Comparison of ENCODE assay signal across 15 cellular contexts in the genomic region with DNA sequence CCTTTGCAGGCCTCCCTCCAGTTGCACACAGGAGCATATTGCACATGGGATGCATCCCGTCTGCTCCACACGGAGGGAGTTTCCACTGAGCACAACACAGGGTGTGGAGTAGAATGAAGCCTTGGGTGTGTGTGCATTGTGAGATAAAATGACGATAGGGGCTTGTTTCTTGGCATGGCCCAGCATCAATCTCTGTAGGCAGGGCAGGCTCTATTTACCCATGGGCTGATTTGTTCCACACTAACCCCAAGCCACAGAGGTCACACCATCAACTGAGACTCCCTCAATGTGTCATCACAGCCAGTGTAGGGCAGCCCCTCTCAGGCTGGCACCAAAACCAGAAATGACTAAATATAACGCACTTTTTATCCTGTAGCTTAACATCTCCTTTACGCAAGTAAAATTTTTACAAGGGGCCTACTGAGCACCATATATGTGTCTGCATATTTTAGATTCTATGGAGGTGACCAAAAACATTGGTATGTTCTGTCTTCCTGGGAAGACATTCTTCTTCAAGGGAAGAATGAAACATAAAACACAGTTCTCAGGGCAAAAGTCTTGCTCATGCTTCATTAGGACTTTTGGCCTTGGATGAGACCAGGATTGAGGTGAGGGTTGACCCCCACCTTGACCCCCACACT. TPM values are rescaled to one million over a fixed set of nuclear protein-coding genes. Genes with fewer than 3 reads are reported as not detected.
DNase-seq lines count a peak whose midpoint lies in the region; ATAC-seq and TF ChIP-seq lines count a peak whose summit lies in the region.
"Had no signal": no experiment of that assay in that cellular context is flagged by ENCODE, and none has a peak within 500 bp of the region (broad histone marks: within the 10 kb centered on the region; RNA-seq: fewer than 3 reads in every experiment).

No MANE protein-coding gene starts in this region.

- H3K9ac ChIP-seq in neural progenitor cell = no peak overlapping the region
- H3K9ac ChIP-seq: BLaER1 had no signal

- no peak overlapping the region for H2AFZ ChIP-seq in neural progenitor cell (replicated peaks)

- H3K9me3 ChIP-seq in RWPE2 (ENCODE audit: severe bottlenecking) (no peaks in the 10 kb centered on the region), neural progenitor cell (ENCODE audit: low read depth) (no peaks in the 10 kb centered on the region)
- H3K9me3 ChIP-seq: BLaER1 had no signal

- H3K4me1 Mint-ChIP-seq in activated T-cell treated with anti-CD3 and anti-CD28 coated beads, Interleukin-2, amount 50 U/mL, for 72 hours (ENCODE audit: low read depth) = no peaks in the 10 kb centered on the region
- no peaks in the 10 kb centered on the region for H3K4me1 Mint-ChIP-seq in activated T-cell treated with anti-CD3 and anti-CD28 coated beads, Interleukin-2, amount 50 U/mL, for 4 hours (ENCODE audit: low read depth)
- no peaks in the 10 kb centered on the region for H3K4me1 Mint-ChIP-seq in stimulated activated effector memory CD8-positive, alpha-beta T cell treated with anti-CD3 and anti-CD28 coated beads, Interleukin-12 subunit alpha, Interleukin-12 subunit beta, amount 100 ng/mL, for 72 hours
- H3K4me1 Mint-ChIP-seq in neural progenitor cell = no peaks in the 10 kb centered on the region
- H3K4me1 Mint-ChIP-seq: activated naive CD4-positive, alpha-beta T cell treated with anti-CD3 and anti-CD28 coated beads, Interleukin-2, amount 50 U/mL, for 24 hours; memory B cell had no signal

- no peaks in the 10 kb centered on the region for H3K36me3 Mint-ChIP-seq in activated T-cell treated with anti-CD3 and anti-CD28 coated beads, Interleukin-2, amount 50 U/mL, for 72 hours (ENCODE audit: insufficient read depth in 2 of 2)
- H3K36me3 Mint-ChIP-seq in activated T-cell treated with anti-CD3 and anti-CD28 coated beads, Interleukin-2, amount 50 U/mL, for 4 hours (ENCODE audit: insufficient read depth) = no peaks in the 10 kb centered on the region
- no peaks in the 10 kb centered on the region for H3K36me3 Mint-ChIP-seq in stimulated activated effector memory CD8-positive, alpha-beta T cell treated with anti-CD3 and anti-CD28 coated beads, Interleukin-12 subunit alpha, Interleukin-12 subunit beta, amount 100 ng/mL, for 72 hours
- no peaks in the 10 kb centered on the region for H3K36me3 Mint-ChIP-seq in neural progenitor cell
- H3K36me3 Mint-ChIP-seq: activated naive CD4-positive, alpha-beta T cell treated with anti-CD3 and anti-CD28 coated beads, Interleukin-2, amount 50 U/mL, for 24 hours; memory B cell had no signal

- no peaks in the 10 kb centered on the region for H4K20me1 ChIP-seq in neural progenitor cell (ENCODE audit: low read depth)
- H4K20me1 ChIP-seq: BLaER1 had no signal

- TF ChIP-seq CTCF in RWPE2 (IDR thresholded peaks at IDR 0.05; ENCODE audit: poor library complexity, severe bottlenecking) = no peak
- no peak for TF ChIP-seq CTCF in neural progenitor cell (IDR thresholded peaks at IDR 0.05)

- H3K27me3 ChIP-seq in RWPE2 (ENCODE audit: insufficient read depth, poor library complexity, severe bottlenecking) (no peaks in the 10 kb centered on the region), neural progenitor cell (no peaks in the 10 kb centered on the region)
- H3K27me3 ChIP-seq: BLaER1 had no signal

- no peak overlapping the region for H3K4me3 ChIP-seq in RWPE2 (ENCODE audit: severe bottlenecking)
- H3K4me3 ChIP-seq in neural progenitor cell = no peak overlapping the region
- H3K4me3 ChIP-seq: BLaER1, GM12878 had no signal

- H3K4me1 ChIP-seq in RWPE2 (ENCODE audit: insufficient read depth, poor library complexity, severe bottlenecking) = peaks cover 19% of the 10 kb centered on the region
- no peaks in the 10 kb centered on the region for H3K4me1 ChIP-seq in neural progenitor cell
- H3K4me1 ChIP-seq: BLaER1 had no signal

- no peaks in the 10 kb centered on the region for H3F3A ChIP-seq in neural progenitor cell (ENCODE audit: low read depth)

- peak; percentile 93 to 96 for ATAC-seq in activated T-cell treated with anti-CD3 and anti-CD28 coated beads, Interleukin-2, amount 50 U/mL, for 72 hours (replicated peaks in 1 of 2)
- ATAC-seq in activated T-cell treated with anti-CD3 and anti-CD28 coated beads, Interleukin-2, amount 50 U/mL, for 4 hours = no peak
- peak; percentile 93 for ATAC-seq in RWPE2 (ENCODE audit: low read depth)
- peak; percentile 100 for ATAC-seq in stimulated activated effector memory CD8-positive, alpha-beta T cell treated with anti-CD3 and anti-CD28 coated beads, Interleukin-12 subunit alpha, Interleukin-12 subunit beta, amount 100 ng/mL, for 72 hours
- ATAC-seq: GM12878 had no signal

- H3K27ac Mint-ChIP-seq in activated T-cell treated with anti-CD3 and anti-CD28 coated beads, Interleukin-2, amount 50 U/mL, for 72 hours = no peak overlapping the region
- H3K27ac Mint-ChIP-seq in stimulated activated effector memory CD8-positive, alpha-beta T cell treated with anti-CD3 and anti-CD28 coated beads, Interleukin-12 subunit alpha, Interleukin-12 subunit beta, amount 100 ng/mL, for 72 hours = no peak overlapping the region
- no peak overlapping the region for H3K27ac Mint-ChIP-seq in neural progenitor cell
- H3K27ac Mint-ChIP-seq: activated naive CD4-positive, alpha-beta T cell treated with anti-CD3 and anti-CD28 coated beads, Interleukin-2, amount 50 U/mL, for 24 hours; memory B cell had no signal

- H3K79me2 ChIP-seq in neural progenitor cell (ENCODE audit: low read depth) = no peaks in the 10 kb centered on the region

- H3K36me3 ChIP-seq in RWPE2 (ENCODE audit: low read depth) (no peaks in the 10 kb centered on the region), neural progenitor cell (no peaks in the 10 kb centered on the region)
- H3K36me3 ChIP-seq: BLaER1 had no signal

- no peak overlapping the region for H3K4me2 ChIP-seq in neural progenitor cell
- H3K4me2 ChIP-seq: BLaER1 had no signal

- peak overlapping the region; percentile 94 for H3K27ac ChIP-seq in RWPE2 (ENCODE audit: poor library complexity, severe bottlenecking)
- no peak overlapping the region for H3K27ac ChIP-seq in neural progenitor cell
- H3K27ac ChIP-seq: BLaER1, VCaP had no signal

- no peaks in the 10 kb centered on the region for H3K9me3 Mint-ChIP-seq in activated T-cell treated with anti-CD3 and anti-CD28 coated beads, Interleukin-2, amount 50 U/mL, for 72 hours
- no peaks in the 10 kb centered on the region for H3K9me3 Mint-ChIP-seq in activated T-cell treated with anti-CD3 and anti-CD28 coated beads, Interleukin-2, amount 50 U/mL, for 4 hours
- H3K9me3 Mint-ChIP-seq in stimulated activated effector memory CD8-positive, alpha-beta T cell treated with anti-CD3 and anti-CD28 coated beads, Interleukin-12 subunit alpha, Interleukin-12 subunit beta, amount 100 ng/mL, for 72 hours = no peaks in the 10 kb centered on the region
- no peaks in the 10 kb centered on the region for H3K9me3 Mint-ChIP-seq in neural progenitor cell
- H3K9me3 Mint-ChIP-seq: activated naive CD4-positive, alpha-beta T cell treated with anti-CD3 and anti-CD28 coated beads, Interleukin-2, amount 50 U/mL, for 24 hours had no signal

- H3K4me3 Mint-ChIP-seq in activated T-cell treated with anti-CD3 and anti-CD28 coated beads, Interleukin-2, amount 50 U/mL, for 72 hours = no peak overlapping the region
- no peak overlapping the region for H3K4me3 Mint-ChIP-seq in activated T-cell treated with anti-CD3 and anti-CD28 coated beads, Interleukin-2, amount 50 U/mL, for 4 hours
- no peak overlapping the region for H3K4me3 Mint-ChIP-seq in stimulated activated effector memory CD8-positive, alpha-beta T cell treated with anti-CD3 and anti-CD28 coated beads, Interleukin-12 subunit alpha, Interleukin-12 subunit beta, amount 100 ng/mL, for 72 hours
- H3K4me3 Mint-ChIP-seq in neural progenitor cell = no peak overlapping the region
- H3K4me3 Mint-ChIP-seq: activated naive CD4-positive, alpha-beta T cell treated with anti-CD3 and anti-CD28 coated beads, Interleukin-2, amount 50 U/mL, for 24 hours; memory B cell had no signal

- H3K27me3 Mint-ChIP-seq in activated T-cell treated with anti-CD3 and anti-CD28 coated beads, Interleukin-2, amount 50 U/mL, for 72 hours (ENCODE audit: low read depth) = peaks cover 17% of the 10 kb centered on the region
- H3K27me3 Mint-ChIP-seq in activated T-cell treated with anti-CD3 and anti-CD28 coated beads, Interleukin-2, amount 50 U/mL, for 4 hours (ENCODE audit: low read depth) = peaks cover 7% of the 10 kb centered on the region
- no peaks in the 10 kb centered on the region for H3K27me3 Mint-ChIP-seq in neural progenitor cell (ENCODE audit: insufficient read depth, low read depth)

- DNase-seq in activated T-cell treated with anti-CD3 and anti-CD28 coated beads, Interleukin-2, amount 50 U/mL, for 72 hours = peak; percentile 12 to 33
- DNase-seq in activated T-cell treated with anti-CD3 and anti-CD28 coated beads, Interleukin-2, amount 50 U/mL, for 4 hours = no peak
- DNase-seq in RWPE2 (ENCODE audit: low spot score) (peak; percentile 81), fibroblast of the conjunctiva (ENCODE audit: low read depth) (peak; percentile 51), NCI-H2107 (lab: John Stamatoyannopoulos, UW) (no peak), HuH-7.5 (ENCODE audit: low spot score) (no peak), neural progenitor cell (ENCODE audit: low spot score) (no peak)
- peak; percentile 8 to 58 for DNase-seq in stimulated activated effector memory CD8-positive, alpha-beta T cell treated with anti-CD3 and anti-CD28 coated beads, Interleukin-12 subunit alpha, Interleukin-12 subunit beta, amount 100 ng/mL, for 72 hours (ENCODE audit: low spot score in 2 of 2)
- DNase-seq: NCI-H1048; stimulated activated naive CD4-positive, alpha-beta T cell treated with Interleukin-2 at 50 U/mL for 16 hours had no signal

RNA-seq across cellular contexts. Expression of a gene that starts 2.7 kb away (rescaled TPM):
- not detected for total RNA-seq in activated T-cell treated with anti-CD3 and anti-CD28 coated beads, Interleukin-2, amount 50 U/mL, for 72 hours
- not detected for total RNA-seq in activated T-cell treated with anti-CD3 and anti-CD28 coated beads, Interleukin-2, amount 50 U/mL, for 4 hours
- total RNA-seq in neural progenitor cell (ENCODE audit: low replicate concordance) = not detected in 2 replicates
- total RNA-seq: GM12878 had no signal

RNA-seq across cellular contexts. Expression of a gene that starts 19.0 kb away (rescaled TPM):
- not detected for total RNA-seq in activated T-cell treated with anti-CD3 and anti-CD28 coated beads, Interleukin-2, amount 50 U/mL, for 72 hours
- not detected for total RNA-seq in activated T-cell treated with anti-CD3 and anti-CD28 coated beads, Interleukin-2, amount 50 U/mL, for 4 hours
- total RNA-seq in neural progenitor cell (ENCODE audit: low replicate concordance) = not detected in 2 replicates
- total RNA-seq: GM12878 had no signal

RNA-seq across cellular contexts. Expression of a gene that starts 41.3 kb away (rescaled TPM):
- not detected for total RNA-seq in activated T-cell treated with anti-CD3 and anti-CD28 coated beads, Interleukin-2, amount 50 U/mL, for 72 hours
- total RNA-seq in activated T-cell treated with anti-CD3 and anti-CD28 coated beads, Interleukin-2, amount 50 U/mL, for 4 hours = under 1 TPM; 0.40 to 0.79 (median 0.43) TPM
- total RNA-seq in neural progenitor cell (ENCODE audit: low replicate concordance) = 6.5 and 6.7 TPM in 2 replicates

Comparison
In these comparisons a context has a peak if more than half of its experiments do, and no peak if none do; other contexts are left out.
1. ATAC-seq: peak in activated T-cell treated with anti-CD3 and anti-CD28 coated beads, Interleukin-2, amount 50 U/mL, for 72 hours (2 of 2), RWPE2 (single experiment) and stimulated activated effector memory CD8-positive, alpha-beta T cell treated with anti-CD3 and anti-CD28 coated beads, Interleukin-12 subunit alpha, Interleukin-12 subunit beta, amount 100 ng/mL, for 72 hours (single experiment); none in activated T-cell treated with anti-CD3 and anti-CD28 coated beads, Interleukin-2, amount 50 U/mL, for 4 hours (0 of 2).
2. DNase-seq: peak in activated T-cell treated with anti-CD3 and anti-CD28 coated beads, Interleukin-2, amount 50 U/mL, for 72 hours (2 of 2), RWPE2 (single experiment), fibroblast of the conjunctiva (single experiment) and stimulated activated effector memory CD8-positive, alpha-beta T cell treated with anti-CD3 and anti-CD28 coated beads, Interleukin-12 subunit alpha, Interleukin-12 subunit beta, amount 100 ng/mL, for 72 hours (2 of 2); none in activated T-cell treated with anti-CD3 and anti-CD28 coated beads, Interleukin-2, amount 50 U/mL, for 4 hours (single experiment), NCI-H2107 (single experiment), HuH-7.5 (single experiment) and neural progenitor cell (single experiment).